In the genomic region with DNA sequence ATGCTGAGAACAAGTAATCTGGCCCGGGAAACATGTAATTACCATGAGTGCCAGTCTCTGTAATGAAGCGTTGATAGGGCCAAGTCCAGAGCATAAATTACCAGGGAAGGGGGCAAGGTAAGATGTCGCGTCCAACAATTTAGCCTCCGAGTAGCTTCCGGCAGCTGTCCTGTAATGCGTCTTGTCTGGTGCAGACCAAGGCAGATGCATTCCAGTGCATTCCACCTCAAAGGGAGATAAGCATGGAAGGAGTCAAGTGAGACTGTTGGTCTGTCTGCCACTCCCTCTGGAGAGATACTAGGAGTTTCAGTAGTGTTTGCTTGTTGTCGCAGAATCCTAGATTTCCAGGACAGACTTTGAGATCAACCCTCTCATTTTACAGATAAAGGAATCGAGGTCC, we compare ENCODE assay signal across 27 cellular contexts.
"Had no signal": no experiment of that assay in that cellular context is flagged by ENCODE, and none has a peak within 500 bp of the region (broad histone marks: within the 10 kb centered on the region; RNA-seq: fewer than 3 reads in every experiment).

No MANE protein-coding gene starts in this region.

- DNase-seq: activated CD4-positive, alpha-beta T cell treated with anti-CD3 and anti-CD28 coated beads, Interleukin-2, amount 10 ng/mL, durations not matched to agents 24 days and 14 days; activated CD4-positive, alpha-beta T cell treated with anti-CD3 and anti-CD28 coated beads, Interleukin-2, amount 50 U/mL, for 4 hours; activated CD8-positive, alpha-beta T cell treated with anti-CD3 and anti-CD28 coated beads for 36 hours; activated gamma-delta T cell; activated naive CD4-positive, alpha-beta T cell treated with Interleukin-2 at 50 U/mL for 16 hours; activated T-cell treated with anti-CD3 and anti-CD28 coated beads, Interleukin-2, amount 50 U/mL, for 1 hour; activated T-cell treated with anti-CD3 and anti-CD28 coated beads, Interleukin-2, amount 50 U/mL, for 72 hours; adrenal gland; body of pancreas; cerebellar nuclear complex; Kasumi-1; KG1; MG63; NCI-H1048; NCI-H146; NCI-H187 treated with DMSO at 0.1 percent for 48 hours; NCI-H2081; NCI-H2171 treated with DMSO at 0.1 percent for 48 hours; NCI-H345; NCI-H524 treated with DMSO at 0.1 percent for 48 hours; NK-92 treated with Interleukin-12 subunit alpha and Interleukin-12 subunit beta, amount 100 ng/mL, for 24 hours; PC-3; Peyer's patch; SJCRH30; SK-N-SH had no signal

- H3K9me3 ChIP-seq: adrenal gland, body of pancreas, MG63, Peyer's patch, SJCRH30, SK-N-SH had no signal

- H3K9ac ChIP-seq: SK-N-SH had no signal

- H3K4me3 ChIP-seq: adrenal gland, body of pancreas, breast epithelium, MG63, Peyer's patch, SJCRH30 had no signal

- H3K27ac ChIP-seq: adrenal gland, body of pancreas, breast epithelium, Peyer's patch, RWPE1, SJCRH30 had no signal

- H3K36me3 ChIP-seq: adrenal gland, breast epithelium, MG63, Peyer's patch, SJCRH30 had no signal
